24 cellular contexts compared by ENCODE assay signal in the genomic region with DNA sequence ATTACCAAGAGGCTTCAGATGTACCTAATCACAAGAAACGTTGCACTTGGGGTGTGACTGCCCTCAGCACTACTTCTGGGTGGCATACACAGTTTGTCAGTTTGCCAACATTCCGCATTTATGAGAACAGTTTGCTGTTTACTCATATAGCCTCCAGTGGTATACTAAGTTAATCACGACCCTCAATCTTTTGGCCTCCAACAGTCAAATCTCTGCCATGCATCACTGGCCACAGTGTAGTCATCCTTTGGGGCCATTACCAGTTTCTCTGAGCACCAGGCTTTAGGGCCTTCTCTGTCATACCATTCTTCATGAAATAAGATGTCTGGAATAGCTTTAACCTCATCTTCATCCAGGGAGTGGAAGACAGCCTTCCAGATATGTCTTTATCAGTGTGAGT.
"Had no signal": no experiment of that assay in that cellular context is flagged by ENCODE, and none has a peak within 500 bp of the region (broad histone marks: within the 10 kb centered on the region; RNA-seq: fewer than 3 reads in every experiment).

No MANE protein-coding gene starts in this region.

- H3K27ac ChIP-seq: adrenal gland, ovary, right atrium auricular region, suprapubic skin, tibial nerve, VCaP had no signal

- DNase-seq: activated CD4-positive, alpha-beta T cell treated with anti-CD3 and anti-CD28 coated beads for 4 hours; activated CD4-positive, alpha-beta T cell treated with anti-CD3 and anti-CD28 coated beads, Interleukin-2, amount 50 U/mL, for 4 hours; activated effector memory CD4-positive, alpha-beta T cell treated with Interleukin-2 at 50 U/mL for 16 hours; activated naive CD4-positive, alpha-beta T cell treated with Interleukin-2 at 50 U/mL for 16 hours; activated naive CD8-positive, alpha-beta T cell treated with anti-CD3 and anti-CD28 coated beads for 36 hours; adrenal gland; aorta; caudate nucleus; cortex of kidney; glutamatergic neuron; left cardiac atrium; left ventricle myocardium superior; naive B cell; ovary; stimulated activated CD4-positive, alpha-beta T cell treated with anti-CD3 and anti-CD28 coated beads, Interleukin-1b, Interleukin-23, amount 100 ng/mL, for 48 hours; stimulated activated CD4-positive, alpha-beta T cell treated with anti-CD3 and anti-CD28 coated beads, Interleukin-4, amount 100 ng/mL, for 4 hours; stimulated activated CD8-positive, alpha-beta memory T cell treated with anti-CD3 and anti-CD28 coated beads, Interleukin-4, amount 100 ng/mL, for 48 hours; stimulated activated naive B cell treated with anti-CD40 and anti-IgM and Interleukin-4, amounts not matched to agents 10 μg/mL and 1 μg/mL and 100 μg/mL, for 72 hours; T-helper 1 cell had no signal

- H3K27me3 ChIP-seq: ovary, right atrium auricular region, suprapubic skin had no signal

- ATAC-seq: esophagus mucosa; left cardiac atrium; left ventricle myocardium superior; stimulated activated naive B cell treated with anti-CD40 and anti-IgM and Interleukin-4, amounts not matched to agents 10 μg/mL and 1 μg/mL and 100 μg/mL, for 72 hours had no signal

- H3K4me1 ChIP-seq: adrenal gland, right atrium auricular region, suprapubic skin, tibial nerve had no signal
